Comparison of ENCODE assay signal across 14 cellular contexts in genomic region chr1:43058056-43058455, GRCh38.
A peak's percentile ranks its signal among the peaks of the same experiment; 100 is the strongest.
DNase-seq lines count a peak whose midpoint lies in the region; ATAC-seq and TF ChIP-seq lines count a peak whose summit lies in the region.
"Had no signal": no experiment of that assay in that cellular context is flagged by ENCODE, and none has a peak within 500 bp of the region (broad histone marks: within the 10 kb centered on the region; RNA-seq: fewer than 3 reads in every experiment).

No MANE protein-coding gene starts in this region.

- H3K4me2 ChIP-seq in GM23248 (ENCODE audit: unreplicated experiment): no peak overlapping the region

- H3K4me3 Mint-ChIP-seq in brain: peak overlapping the region in 3 of 5 experiments; percentile 5 to 10 (median 6)
- peak overlapping the region in 1 of 3 experiments; percentile 36 for H3K4me3 Mint-ChIP-seq in nephron

- peak overlapping the region in 4 of 5 experiments; percentile 32 to 94 (median 91) for H3K27ac Mint-ChIP-seq in brain
- peak overlapping the region; percentile 43 to 92 (median 83) for H3K27ac Mint-ChIP-seq in nephron

- H3K9me3 Mint-ChIP-seq in brain (peaks cover 0 to 5% (median 0%) of the 10 kb centered on the region in 5 experiments), nephron (no peaks in the 10 kb centered on the region)

- H4K20me1 ChIP-seq in GM23248 (ENCODE audit: insufficient read depth): no peaks in the 10 kb centered on the region

- 95 to 96% methylated on average over 10 of the region's 11 CpGs for WGBS in GM23248 (ENCODE audit: low coverage in 1 of 2, low lambda C conversion rate in 2 of 2, missing lambda C conversion rate in 2 of 2), 2 experiments
- 92 to 93% methylated on average over 10 to 11 of the region's 11 CpGs for WGBS in thyroid gland, 2 donors

- H3K27me3 Mint-ChIP-seq in brain (no peaks in the 10 kb centered on the region), nephron (ENCODE audit: low read depth) (no peaks in the 10 kb centered on the region)

- peak overlapping the region; percentile 73 for H2AFZ ChIP-seq in GM23248

- no peaks in the 10 kb centered on the region for H3K9me2 ChIP-seq in GM23248 (ENCODE audit: insufficient read depth)

- H3K9ac ChIP-seq in GM23248 (no peak overlapping the region), NT2/D1 (ENCODE audit: insufficient read length, low read depth) (peak overlapping the region; percentile 32)

- H3F3A ChIP-seq in GM23248 (ENCODE audit: insufficient read depth): no peaks in the 10 kb centered on the region

- H3K4me1 Mint-ChIP-seq in brain (peaks cover 70% of the 10 kb centered on the region), nephron (peaks cover 60% of the 10 kb centered on the region)

- H3K27me3 ChIP-seq in GM23248 (replicated peaks; ENCODE audit: insufficient read depth) (no peaks in the 10 kb centered on the region), NT2/D1 (ENCODE audit: insufficient read depth, insufficient read length) (no peaks in the 10 kb centered on the region), thyroid gland (no peaks in the 10 kb centered on the region)
- H3K27me3 ChIP-seq: tibial nerve had no signal

- intact Hi-C loops in thyroid gland (cut with DNase I): no loop called here

- no peak for ATAC-seq in HG03025 (IDR thresholded peaks at IDR 0.05; ENCODE audit: low FRiP score, unreplicated experiment)

- H3K36me3 Mint-ChIP-seq in brain (no peaks in the 10 kb centered on the region), nephron (ENCODE audit: low read depth) (no peaks in the 10 kb centered on the region)

- H3K4me1 ChIP-seq in GM23248 (ENCODE audit: insufficient read depth) (no peaks in the 10 kb centered on the region), NT2/D1 (ENCODE audit: insufficient read depth, insufficient read length) (peaks cover 17% of the 10 kb centered on the region), thyroid gland (no peaks in the 10 kb centered on the region)

- H3K79me2 ChIP-seq in GM23248 (ENCODE audit: insufficient read depth): no peaks in the 10 kb centered on the region

- DNase-seq in GM23248: no peak
- DNase-seq in NT2/D1 (ENCODE audit: low read depth, low spot score): no peak
- no peak for DNase-seq in thyroid gland
- no peak for DNase-seq in GDM1 (lab: John Stamatoyannopoulos, UW)
- DNase-seq: activated CD4-positive, alpha-beta T cell treated with anti-CD3 and anti-CD28 coated beads for 4 hours; AML-193; Karpas-422; NCI-H1048; NCI-H2029; stimulated activated naive CD4-positive, alpha-beta T cell had no signal

- no peak for TF ChIP-seq POLR2A in thyroid gland (IDR thresholded peaks at IDR 0.05)

- H3K36me3 ChIP-seq in GM23248 (ENCODE audit: low read depth) (no peaks in the 10 kb centered on the region), NT2/D1 (ENCODE audit: insufficient read depth, insufficient read length, low read length) (no peaks in the 10 kb centered on the region), thyroid gland (no peaks in the 10 kb centered on the region)
- H3K36me3 ChIP-seq: tibial nerve had no signal

- in situ Hi-C loops in GM23248 (cut with MboI): no loop called here

- H3K4me3 ChIP-seq in GM23248: no peak overlapping the region
- no peak overlapping the region for H3K4me3 ChIP-seq in NT2/D1 (ENCODE audit: insufficient read length, low read depth)
- no peak overlapping the region for H3K4me3 ChIP-seq in thyroid gland (replicated peaks in 1 of 3)
- H3K4me3 ChIP-seq: tibial nerve had no signal

- TF ChIP-seq CTCF in brain (conservative IDR thresholded peaks at IDR 0.05): no peak
- no peak for TF ChIP-seq CTCF in nephron (IDR thresholded peaks at IDR 0.05; ENCODE audit: unreplicated experiment in 3 of 3)
- TF ChIP-seq CTCF in thyroid gland (IDR thresholded peaks at IDR 0.05): no peak

- H3K27ac ChIP-seq in GM23248 (no peak overlapping the region), thyroid gland (no peak overlapping the region)

- H3K9me3 ChIP-seq in GM23248 (ENCODE audit: low read depth) (no peaks in the 10 kb centered on the region), NT2/D1 (ENCODE audit: insufficient read depth, low read length) (no peaks in the 10 kb centered on the region), thyroid gland (no peaks in the 10 kb centered on the region)
- H3K9me3 ChIP-seq: tibial nerve had no signal
